Comparison of ENCODE assay signal across 8 cellular contexts in genomic region chr10:63523015-63523414, GRCh38. TPM values are rescaled to one million over a fixed set of nuclear protein-coding genes. Genes with fewer than 3 reads are reported as not detected.
DNase-seq lines count a peak whose midpoint lies in the region; ATAC-seq and TF ChIP-seq lines count a peak whose summit lies in the region.

No MANE protein-coding gene starts in this region.

- POLR2A ChIA-PET in activated CD4-positive, alpha-beta T cell treated with anti-CD3 and anti-CD28 coated beads for 36 hours (lab: Charles Lee): interaction anchor here (0.6 to 1.5 kb wide), 6 partner anchors 187 to 1340 kb away, joined by 3 to 6 read pairs (median 4); no protein-coding TSS in a partner anchor
- POLR2A ChIA-PET in activated naive CD8-positive, alpha-beta T cell treated with anti-CD3 and anti-CD28 coated beads, Interleukin-2, amount 10 ng/mL, durations not matched to agents 7 days and 5 days (lab: Charles Lee): interaction anchor here (1.1 to 3.9 kb wide), 4 partner anchors 28 to 298 kb away, joined by 3 to 20 read pairs (median 12); no protein-coding TSS in a partner anchor

- peak overlapping the region; percentile 86 for H3K4me3 Mint-ChIP-seq in activated CD4-positive, alpha-beta T cell treated with anti-CD3 and anti-CD28 coated beads for 36 hours
- peak overlapping the region; percentile 80 for H3K4me3 Mint-ChIP-seq in activated naive CD8-positive, alpha-beta T cell treated with anti-CD3 and anti-CD28 coated beads, Interleukin-2, amount 10 ng/mL, durations not matched to agents 7 days and 5 days

- no peaks in the 10 kb centered on the region for H3K27me3 Mint-ChIP-seq in activated CD4-positive, alpha-beta T cell treated with anti-CD3 and anti-CD28 coated beads for 36 hours
- H3K27me3 Mint-ChIP-seq in activated naive CD8-positive, alpha-beta T cell treated with anti-CD3 and anti-CD28 coated beads, Interleukin-2, amount 10 ng/mL, durations not matched to agents 7 days and 5 days: no peaks in the 10 kb centered on the region

- H3K9me3 Mint-ChIP-seq in activated CD4-positive, alpha-beta T cell treated with anti-CD3 and anti-CD28 coated beads for 36 hours (ENCODE audit: low read depth): no peaks in the 10 kb centered on the region
- H3K9me3 Mint-ChIP-seq in activated naive CD8-positive, alpha-beta T cell treated with anti-CD3 and anti-CD28 coated beads, Interleukin-2, amount 10 ng/mL, durations not matched to agents 7 days and 5 days: no peaks in the 10 kb centered on the region

- intact Hi-C loops in activated CD4-positive, alpha-beta T cell treated with anti-CD3 and anti-CD28 coated beads for 36 hours (cut with DNase I, micrococcal nuclease): loop anchor here (5.0 kb wide), 7 partner anchors 56 to 706 kb away; partner anchors contain the start of genes EGR2 (in 1 of the 2) and JMJD1C (in 1 of the 2)

- ATAC-seq in activated CD4-positive, alpha-beta T cell treated with anti-CD3 and anti-CD28 coated beads for 36 hours: no peak
- ATAC-seq in activated naive CD8-positive, alpha-beta T cell treated with anti-CD3 and anti-CD28 coated beads, Interleukin-2, amount 10 ng/mL, durations not matched to agents 7 days and 5 days (ENCODE audit: low read depth): no peak

- CTCF ChIA-PET in activated CD4-positive, alpha-beta T cell treated with anti-CD3 and anti-CD28 coated beads for 36 hours (lab: Charles Lee): interaction anchor here (0.8 to 1.7 kb wide), 5 partner anchors 15 to 356 kb away, joined by 3 to 12 read pairs (median 3); no protein-coding TSS in a partner anchor

- H3K27ac Mint-ChIP-seq in activated CD4-positive, alpha-beta T cell treated with anti-CD3 and anti-CD28 coated beads for 36 hours: no peak overlapping the region
- peak overlapping the region; percentile 83 for H3K27ac Mint-ChIP-seq in activated naive CD8-positive, alpha-beta T cell treated with anti-CD3 and anti-CD28 coated beads, Interleukin-2, amount 10 ng/mL, durations not matched to agents 7 days and 5 days

- H3K27me3 ChIP-seq in layer of hippocampus (ENCODE audit: control insufficient read depth, insufficient read depth, low read length): no peaks in the 10 kb centered on the region

- H3K4me1 Mint-ChIP-seq in activated CD4-positive, alpha-beta T cell treated with anti-CD3 and anti-CD28 coated beads for 36 hours: peaks cover 52% of the 10 kb centered on the region
- H3K4me1 Mint-ChIP-seq in activated naive CD8-positive, alpha-beta T cell treated with anti-CD3 and anti-CD28 coated beads, Interleukin-2, amount 10 ng/mL, durations not matched to agents 7 days and 5 days: peaks cover 46% of the 10 kb centered on the region

- peaks cover 16% of the 10 kb centered on the region for H3K36me3 Mint-ChIP-seq in activated CD4-positive, alpha-beta T cell treated with anti-CD3 and anti-CD28 coated beads for 36 hours (ENCODE audit: low read depth)
- H3K36me3 Mint-ChIP-seq in activated naive CD8-positive, alpha-beta T cell treated with anti-CD3 and anti-CD28 coated beads, Interleukin-2, amount 10 ng/mL, durations not matched to agents 7 days and 5 days: peaks cover 25% of the 10 kb centered on the region

- no peak for DNase-seq in activated CD4-positive, alpha-beta T cell treated with anti-CD3 and anti-CD28 coated beads for 36 hours
- no peak for DNase-seq in activated CD4-positive, alpha-beta T cell treated with anti-CD3 and anti-CD28 coated beads, Interleukin-2, amount 50 U/mL, for 1 hour
- DNase-seq in activated naive CD8-positive, alpha-beta T cell treated with anti-CD3 and anti-CD28 coated beads, Interleukin-2, amount 10 ng/mL, durations not matched to agents 7 days and 5 days: no peak
- DNase-seq in DMS53 treated with DMSO at 0.1 percent for 48 hours (lab: John Stamatoyannopoulos, UW; ENCODE audit: unreplicated experiment) (no peak), erythroblast (lab: John Stamatoyannopoulos, UW) (no peak)
- DNase-seq in stimulated activated CD4-positive, alpha-beta T cell treated with anti-CD3 and anti-CD28 coated beads, Interleukin-4, amount 100 ng/mL, for 24 hours: no peak

- TF ChIP-seq POLR2A in erythroblast (IDR thresholded peaks at IDR 0.05; ENCODE audit: low read length): no peak

- H3K27ac ChIP-seq in layer of hippocampus (ENCODE audit: low read depth, low read length): peak overlapping the region; percentile 52
- peak overlapping the region; percentile 96 for H3K27ac ChIP-seq in temporal lobe (ENCODE audit: low read depth, low read length)

RNA-seq across cellular contexts. Expression of gene REEP3, which starts 1.8 kb away (rescaled TPM):
- 10 to 100 TPM; 15.9 to 20.9 TPM for total RNA-seq in activated CD4-positive, alpha-beta T cell treated with anti-CD3 and anti-CD28 coated beads for 36 hours
- total RNA-seq in activated naive CD8-positive, alpha-beta T cell treated with anti-CD3 and anti-CD28 coated beads, Interleukin-2, amount 10 ng/mL, durations not matched to agents 7 days and 5 days: 10 to 100 TPM; 16.7 to 19.4 TPM
- total RNA-seq in temporal lobe: 14.3 TPM

RNA-seq across cellular contexts. Expression of gene JMJD1C, which starts 57.2 kb away (rescaled TPM):
- 10 to 100 TPM; 41.5 to 42.5 TPM for total RNA-seq in activated CD4-positive, alpha-beta T cell treated with anti-CD3 and anti-CD28 coated beads for 36 hours
- total RNA-seq in activated naive CD8-positive, alpha-beta T cell treated with anti-CD3 and anti-CD28 coated beads, Interleukin-2, amount 10 ng/mL, durations not matched to agents 7 days and 5 days: 10 to 100 TPM; 91.9 to 94.4 TPM
- 169 TPM for total RNA-seq in temporal lobe
